ENCODE assay signal across 12 cellular contexts in the genomic region with DNA sequence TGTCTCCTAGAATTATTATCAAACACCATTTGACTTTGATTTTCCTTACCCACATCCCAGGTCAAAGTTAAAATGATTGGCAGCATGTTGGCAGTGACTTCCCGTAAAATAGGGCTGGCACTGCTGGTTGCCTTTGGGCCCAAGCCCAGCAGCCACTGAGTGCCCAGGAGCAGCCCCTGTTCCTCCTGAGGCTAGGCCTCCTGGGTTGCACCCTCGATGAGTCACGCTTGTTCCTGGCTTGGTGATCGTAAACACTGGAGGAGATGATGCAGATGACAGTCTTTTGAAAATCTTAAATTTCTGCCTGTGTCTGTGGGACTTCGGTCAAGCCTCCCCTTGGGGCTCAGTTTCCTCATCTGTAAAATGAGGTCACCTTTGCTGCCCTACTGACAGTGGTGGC.
DNase-seq lines count a peak whose midpoint lies in the region; ATAC-seq and TF ChIP-seq lines count a peak whose summit lies in the region.
"Had no signal": no experiment of that assay in that cellular context is flagged by ENCODE, and none has a peak within 500 bp of the region (broad histone marks: within the 10 kb centered on the region; RNA-seq: fewer than 3 reads in every experiment).

No MANE protein-coding gene starts in this region.

- CTCF ChIA-PET in PC-9 (lab: Charles Lee) = no interaction called here

- peaks cover 30% of the 10 kb centered on the region for H3K4me1 ChIP-seq in PC-9 (replicated peaks; ENCODE audit: insufficient read depth)
- H3K4me1 ChIP-seq: pancreas had no signal

- H3K27ac Mint-ChIP-seq in progenitor cell of endocrine pancreas (no peak overlapping the region), T-helper 17 cell (no peak overlapping the region)
- H3K27ac Mint-ChIP-seq: CD4-positive, alpha-beta T cell had no signal

- no peak for ATAC-seq in HG02973 (IDR thresholded peaks at IDR 0.05; ENCODE audit: unreplicated experiment)
- ATAC-seq in T-helper 17 cell = no peak

- H3K4me1 Mint-ChIP-seq in progenitor cell of endocrine pancreas (ENCODE audit: low read depth) (no peaks in the 10 kb centered on the region), T-helper 17 cell (peaks cover 5% of the 10 kb centered on the region)

- TF ChIP-seq CTCF in PC-9 (conservative IDR thresholded peaks at IDR 0.05) (no peak), progenitor cell of endocrine pancreas (IDR thresholded peaks at IDR 0.05; ENCODE audit: unreplicated experiment) (no peak)

- no peak overlapping the region for H3K4me2 ChIP-seq in PC-9

- H3K4me3 Mint-ChIP-seq in progenitor cell of endocrine pancreas (ENCODE audit: low read depth) (no peak overlapping the region), T-helper 17 cell (no peak overlapping the region)
- H3K4me3 Mint-ChIP-seq: brain; CD4-positive, alpha-beta T cell had no signal

- H3K27me3 Mint-ChIP-seq in progenitor cell of endocrine pancreas (peaks cover 59% of the 10 kb centered on the region), T-helper 17 cell (peaks cover 25% of the 10 kb centered on the region)

- peak; percentile 8 for DNase-seq in stimulated activated CD4-positive, alpha-beta T cell treated with anti-CD3 and anti-CD28 coated beads, Interleukin-15, amount 100 ng/mL, for 24 hours
- DNase-seq in stimulated activated CD4-positive, alpha-beta T cell treated with anti-CD3 and anti-CD28 coated beads, Interleukin-4, amount 100 ng/mL, for 24 hours = no peak
- peak; percentile 68 to 74 for DNase-seq in PC-9
- peak; percentile 80 for DNase-seq in cardiac septum (ENCODE audit: low spot score)
- no peak for DNase-seq in activated effector memory CD4-positive, alpha-beta T cell treated with Interleukin-2 at 50 U/mL for 16 hours
- DNase-seq in progenitor cell of endocrine pancreas (ENCODE audit: low spot score, unreplicated experiment) = no peak
- no peak for DNase-seq in T-helper 17 cell
- DNase-seq: esophagus squamous epithelium, pancreas had no signal

- no peaks in the 10 kb centered on the region for H3K9me3 Mint-ChIP-seq in progenitor cell of endocrine pancreas (ENCODE audit: low read depth)
- H3K9me3 Mint-ChIP-seq: CD4-positive, alpha-beta T cell had no signal

- POLR2A ChIA-PET in PC-9 (lab: Charles Lee; ENCODE audit: unreplicated experiment) = interaction anchor here (0.7 kb wide), 1 partner anchor 109 kb away, joined by 18 read pairs; no protein-coding TSS in a partner anchor

- BruUV-seq in PC-9 (replicated peaks; lab: Mats Ljungman, UMichigan) = no TSS peak

- no peak overlapping the region for H2AFZ ChIP-seq in PC-9

- intact Hi-C loops in PC-9 (cut with micrococcal nuclease; ENCODE audit: unreplicated experiment) = loop anchor here (5.0 kb wide), 1 partner anchor 285 kb away; no protein-coding TSS in a partner anchor
- intact Hi-C loops in cardiac septum (cut with DNase I) = no loop called here

- H3K36me3 ChIP-seq in PC-9 (ENCODE audit: low read depth) = no peaks in the 10 kb centered on the region
- H3K36me3 ChIP-seq: esophagus squamous epithelium, pancreas had no signal

- H3K9me2 ChIP-seq in PC-9 (ENCODE audit: insufficient read depth) = no peaks in the 10 kb centered on the region

- no peaks in the 10 kb centered on the region for H3K9me3 ChIP-seq in PC-9 (ENCODE audit: insufficient read depth, low read depth)
- no peaks in the 10 kb centered on the region for H3K9me3 ChIP-seq in T-helper 17 cell (ENCODE audit: control insufficient read depth, low read length, poor library complexity, severe bottlenecking)
- H3K9me3 ChIP-seq: esophagus squamous epithelium, pancreas had no signal

- no peaks in the 10 kb centered on the region for H3K27me3 ChIP-seq in PC-9 (ENCODE audit: insufficient read depth, low read depth)
- H3K27me3 ChIP-seq: pancreas had no signal

- H3K79me2 ChIP-seq in PC-9 (ENCODE audit: low read depth) = no peaks in the 10 kb centered on the region

- no peak overlapping the region for H3K4me3 ChIP-seq in PC-9
- H3K4me3 ChIP-seq: esophagus squamous epithelium, pancreas had no signal

- H3K27ac ChIP-seq in PC-9 = no peak overlapping the region
- H3K27ac ChIP-seq: esophagus squamous epithelium, pancreas had no signal

- no peaks in the 10 kb centered on the region for H3K36me3 Mint-ChIP-seq in progenitor cell of endocrine pancreas (ENCODE audit: insufficient read depth)
- peaks cover 2% of the 10 kb centered on the region for H3K36me3 Mint-ChIP-seq in T-helper 17 cell (ENCODE audit: low read depth)
- H3K36me3 Mint-ChIP-seq: brain had no signal

- no peaks in the 10 kb centered on the region for H4K20me1 ChIP-seq in PC-9 (ENCODE audit: insufficient read depth)

- peaks cover 12% of the 10 kb centered on the region; the same call in 1 of the 2 replicates for H3F3A ChIP-seq in PC-9 (ENCODE audit: insufficient read depth, low read depth)

Comparison
In these comparisons a context has a peak if more than half of its experiments do, and no peak if none do; other contexts are left out.
1. DNase-seq: peak in stimulated activated CD4-positive, alpha-beta T cell treated with anti-CD3 and anti-CD28 coated beads, Interleukin-15, amount 100 ng/mL, for 24 hours (single experiment), PC-9 (2 of 2) and cardiac septum (single experiment); none in stimulated activated CD4-positive, alpha-beta T cell treated with anti-CD3 and anti-CD28 coated beads, Interleukin-4, amount 100 ng/mL, for 24 hours (single experiment), activated effector memory CD4-positive, alpha-beta T cell treated with Interleukin-2 at 50 U/mL for 16 hours (single experiment), progenitor cell of endocrine pancreas (single experiment) and T-helper 17 cell (0 of 3).